In genomic region chr14:101947577-101947903, GRCh38 we compare ENCODE assay signal across 1 cellular context.
TF ChIP-seq lines count a peak whose summit lies in the region.

No MANE protein-coding gene starts in this region.

TF ChIP-seq in IMR-90, 13 proteins besides CTCF, POLR2A, EP300 and RAD21 (continued from another document):
- TF ChIP-seq FOS (IDR thresholded peaks at IDR 0.05; ENCODE audit: low read depth, low read length): no peak
- TF ChIP-seq SMC3 (IDR thresholded peaks at IDR 0.05; ENCODE audit: low read depth, low read length): no peak
- no peak for TF ChIP-seq MXI1 (IDR thresholded peaks at IDR 0.05; ENCODE audit: borderline replicate concordance, low read depth, low read length)
- no peak for TF ChIP-seq RCOR1 (IDR thresholded peaks at IDR 0.05; ENCODE audit: insufficient replicate concordance, low read length)
- TF ChIP-seq ELK1 (IDR thresholded peaks at IDR 0.05; ENCODE audit: borderline replicate concordance, low read depth, low read length): no peak
- no peak for TF ChIP-seq MAFK (IDR thresholded peaks at IDR 0.05; ENCODE audit: low read depth, low read length)
- no peak for TF ChIP-seq CEBPB (IDR thresholded peaks at IDR 0.05; ENCODE audit: low read depth, low read length)
- TF ChIP-seq MAZ (IDR thresholded peaks at IDR 0.05; ENCODE audit: borderline replicate concordance, low read depth, low read length): no peak
- TF ChIP-seq NFE2L2 (IDR thresholded peaks at IDR 0.05; ENCODE audit: low read depth, low read length): no peak
- no peak for TF ChIP-seq BHLHE40 (IDR thresholded peaks at IDR 0.05; ENCODE audit: low read depth, low read length)
- no peak for TF ChIP-seq CHD1 (IDR thresholded peaks at IDR 0.05; ENCODE audit: low read depth, low read length)
- TF ChIP-seq RFX5 (IDR thresholded peaks at IDR 0.05; ENCODE audit: low read depth, low read length): no peak
